Comparison of ENCODE assay signal across 8 cellular contexts in the genomic region with DNA sequence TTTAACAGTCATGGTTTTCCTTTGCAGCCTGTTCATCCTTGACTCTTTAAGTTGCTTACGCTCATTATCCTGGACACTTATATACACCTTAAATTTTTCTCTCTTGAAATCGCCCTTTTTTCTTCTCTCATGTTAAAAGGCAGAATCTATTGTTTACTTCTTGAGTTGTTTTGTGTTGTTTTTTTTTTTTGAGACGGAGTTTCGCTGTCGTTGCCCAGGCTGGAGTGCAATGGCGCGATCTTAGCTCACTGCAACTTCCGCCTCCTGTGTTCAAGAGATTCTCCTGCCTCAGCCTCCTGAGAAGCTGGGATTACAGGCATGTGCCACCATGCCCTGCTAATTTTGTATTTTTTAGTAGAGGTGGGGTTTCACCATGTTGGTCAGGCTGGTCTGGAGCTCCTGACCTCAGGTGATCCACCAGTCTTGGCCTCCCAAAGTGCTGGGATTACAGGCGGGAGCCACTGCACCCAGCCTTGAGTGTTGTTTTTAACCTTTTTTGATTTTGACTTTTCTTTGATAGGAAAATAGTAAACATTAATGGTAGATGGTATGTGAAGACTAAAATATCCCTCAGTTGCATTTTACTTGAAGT. TPM values are rescaled to one million over a fixed set of nuclear protein-coding genes. Genes with fewer than 3 reads are reported as not detected.
A peak's percentile ranks its signal among the peaks of the same experiment; 100 is the strongest.
DNase-seq lines count a peak whose midpoint lies in the region; ATAC-seq, FAIRE-seq and TF ChIP-seq lines count a peak whose summit lies in the region.
"Not testable (repeated sequence)": the region's sequence is repeated elsewhere in the genome, so short reads cannot be mapped to it uniquely, and the experiment has no call there.

No MANE protein-coding gene starts in this region.

- peak overlapping the region; percentile 95 for H3K4me2 ChIP-seq in GM12878 (ENCODE audit: control insufficient read depth, insufficient read depth)

- H3K9ac ChIP-seq in GM12878 (ENCODE audit: control insufficient read depth, insufficient read depth, low read length): peak overlapping the region; percentile 96

- peaks cover 53% of the 10 kb centered on the region for H3K4me1 Mint-ChIP-seq in CD4-positive, alpha-beta T cell (ENCODE audit: low read depth)
- H3K4me1 Mint-ChIP-seq in T-helper 2 cell treated with Interferon-gamma antibody and Interleukin-4, amounts not matched to agents 5 μg/mL and 100 μg/mL, for 36 hours (ENCODE audit: low read depth): peaks cover 39% of the 10 kb centered on the region
- peaks cover 59% of the 10 kb centered on the region for H3K4me1 Mint-ChIP-seq in activated T-cell treated with anti-CD3 and anti-CD28 coated beads, Interleukin-2, amount 50 U/mL, for 24 hours (ENCODE audit: low read depth)
- H3K4me1 Mint-ChIP-seq in memory B cell: peaks cover 23% of the 10 kb centered on the region

- H3K9me3 Mint-ChIP-seq in CD4-positive, alpha-beta T cell; T-helper 2 cell treated with Interferon-gamma antibody and Interleukin-4, amounts not matched to agents 5 μg/mL and 100 μg/mL, for 36 hours; activated T-cell treated with anti-CD3 and anti-CD28 coated beads, Interleukin-2, amount 50 U/mL, for 24 hours; memory B cell: not testable (repeated sequence)

- not testable (repeated sequence) for H2AFZ ChIP-seq in GM12878 (ENCODE audit: control insufficient read depth, low read depth, low read length)

- not testable (repeated sequence) for DNase-seq in CD4-positive, alpha-beta T cell; T-helper 2 cell treated with Interferon-gamma antibody and Interleukin-4, amounts not matched to agents 5 μg/mL and 100 μg/mL, for 36 hours (ENCODE audit: low spot score); activated T-cell treated with anti-CD3 and anti-CD28 coated beads, Interleukin-2, amount 50 U/mL, for 24 hours; GM12878 (ENCODE audit: low read depth, low spot score); memory B cell (ENCODE audit: low spot score in 2 of 2); spleen
- peak; percentile 15 for DNase-seq in NAMALWA (ENCODE audit: low spot score)

- not testable (repeated sequence) for H3K27ac ChIP-seq in CD4-positive, alpha-beta T cell (ENCODE audit: low read depth, low read length)
- H3K27ac ChIP-seq in GM12878 (ENCODE audit: control insufficient read depth, insufficient read depth): peak overlapping the region; percentile 91
- peak overlapping the region in 7 of 8 donors; percentile 50 to 99 (median 82) for H3K27ac ChIP-seq in spleen

- H3K27me3 Mint-ChIP-seq in CD4-positive, alpha-beta T cell; T-helper 2 cell treated with Interferon-gamma antibody and Interleukin-4, amounts not matched to agents 5 μg/mL and 100 μg/mL, for 36 hours (ENCODE audit: low read depth); activated T-cell treated with anti-CD3 and anti-CD28 coated beads, Interleukin-2, amount 50 U/mL, for 24 hours; memory B cell: not testable (repeated sequence)

- peak overlapping the region; percentile 51 for H3K27ac Mint-ChIP-seq in CD4-positive, alpha-beta T cell
- peak overlapping the region; percentile 76 for H3K27ac Mint-ChIP-seq in T-helper 2 cell treated with Interferon-gamma antibody and Interleukin-4, amounts not matched to agents 5 μg/mL and 100 μg/mL, for 36 hours
- peak overlapping the region; percentile 58 for H3K27ac Mint-ChIP-seq in activated T-cell treated with anti-CD3 and anti-CD28 coated beads, Interleukin-2, amount 50 U/mL, for 24 hours
- peak overlapping the region; percentile 93 for H3K27ac Mint-ChIP-seq in memory B cell

- H3K36me3 Mint-ChIP-seq in CD4-positive, alpha-beta T cell (ENCODE audit: low read depth): peaks cover 18% of the 10 kb centered on the region
- not testable (repeated sequence) for H3K36me3 Mint-ChIP-seq in T-helper 2 cell treated with Interferon-gamma antibody and Interleukin-4, amounts not matched to agents 5 μg/mL and 100 μg/mL, for 36 hours (ENCODE audit: low read depth); memory B cell
- peaks cover 11% of the 10 kb centered on the region for H3K36me3 Mint-ChIP-seq in activated T-cell treated with anti-CD3 and anti-CD28 coated beads, Interleukin-2, amount 50 U/mL, for 24 hours (ENCODE audit: low read depth)

- intact Hi-C loops in CD4-positive, alpha-beta T cell (cut with DNase I, micrococcal nuclease): loop anchor here (5.0 kb wide), 5 partner anchors 87 to 378 kb away; a partner anchor contains a TSS
- intact Hi-C loops in GM12878 (cut with micrococcal nuclease; ENCODE audit: unreplicated experiment): loop anchor here (1.0 to 10.0 kb wide), 7 partner anchors 43 to 349 kb away; a partner anchor contains a TSS
- intact Hi-C loops in spleen (cut with DNase I; ENCODE audit: low total_unique reads): not testable (repeated sequence)

- not testable (repeated sequence) for TF ChIP-seq POLR2A in GM12878 (IDR thresholded peaks at IDR 0.05; ENCODE audit: low read depth, low read length); spleen (IDR thresholded peaks at IDR 0.05)

- not testable (repeated sequence) for H3K27me3 ChIP-seq in CD4-positive, alpha-beta T cell (ENCODE audit: control insufficient read depth, insufficient read depth, low read length); GM12878 (replicated peaks in 1 of 2; ENCODE audit: control insufficient read depth in 2 of 2, insufficient read depth in 2 of 2, low read length in 1 of 2); spleen (replicated peaks in 1 of 7)

- not testable (repeated sequence) for TF ChIP-seq CTCF in CD4-positive, alpha-beta T cell (IDR thresholded peaks at IDR 0.05); GM12875 (IDR thresholded peaks at IDR 0.05; ENCODE audit: borderline replicate concordance, insufficient read depth, low read depth, low read length); GM12878 (IDR thresholded peaks at IDR 0.05 in 2 of 3, conservative IDR thresholded peaks at IDR 0.05 in 1 of 3; ENCODE audit: control insufficient read depth in 2 of 3, extremely low read depth in 1 of 3, insufficient read depth in 1 of 3, low read depth in 3 of 3, low read length in 3 of 3); spleen (IDR thresholded peaks at IDR 0.05 in 8 of 11, conservative IDR thresholded peaks at IDR 0.05 in 3 of 11)

- POLR2A ChIA-PET in CD4-positive, alpha-beta T cell (lab: Charles Lee): not testable (repeated sequence)
- POLR2A ChIA-PET in GM12878 (lab: Charles Lee): interaction anchor here (0.6 to 1.4 kb wide), 7 partner anchors 9 to 296 kb away, joined by 3 to 4 read pairs (median 4); no protein-coding TSS in a partner anchor

- SMC1A ChIA-PET in GM12878 (lab: Charles Lee; ENCODE audit: uncharacterized antibody, unreplicated experiment): interaction anchor here (0.6 to 3.2 kb wide), 17 partner anchors 9 to 338 kb away, joined by 3 to 14 read pairs (median 5); no protein-coding TSS in a partner anchor

- not testable (repeated sequence) for TF ChIP-seq RAD21 in GM12878 (IDR thresholded peaks at IDR 0.05; ENCODE audit: insufficient read depth, low read depth, low read length)

- CTCF ChIA-PET in CD4-positive, alpha-beta T cell (lab: Charles Lee): interaction anchor here (1.2 kb wide), 1 partner anchor 113 kb away, joined by 3 read pairs; no protein-coding TSS in a partner anchor
- CTCF ChIA-PET in GM12878 (lab: Yijun Ruan, JAX): interaction anchor here (0.6 to 2.4 kb wide), 8 partner anchors 8 to 338 kb away, joined by 3 to 15 read pairs (median 3); a partner anchor contains a TSS

- H3K79me2 ChIP-seq in GM12878 (ENCODE audit: control insufficient read depth, insufficient read depth, low read length): peaks cover 79% of the 10 kb centered on the region

- WGBS in GM12878 (ENCODE audit: insufficient coverage, insufficient replicate concordance, low lambda C conversion rate, missing lambda C conversion rate): 39% methylated on average over 9 of the region's 9 CpGs
- WGBS in spleen, 5 donors: 87 to 91% (median 89%) methylated on average over 9 of the region's 9 CpGs

- H3K4me1 ChIP-seq in GM12878 (ENCODE audit: control insufficient read depth, insufficient read depth, low read length): not testable (repeated sequence)
- H3K4me1 ChIP-seq in spleen: peaks cover 46 to 84% (median 71%) of the 10 kb centered on the region in 6 donors

- in situ Hi-C loops in GM12878 (cut with MboI): not testable (repeated sequence)

- not testable (repeated sequence) for TF ChIP-seq EP300 in GM12878 (IDR thresholded peaks at IDR 0.05; ENCODE audit: borderline replicate concordance in 1 of 2, control insufficient read depth in 1 of 2, low read depth in 2 of 2, low read length in 2 of 2)

- H3K36me3 ChIP-seq in GM12878 (ENCODE audit: control insufficient read depth in 2 of 2, insufficient read depth in 2 of 2, low read length in 1 of 2); spleen: not testable (repeated sequence)

- H3K4me3 ChIP-seq in GM12875 (ENCODE audit: low read depth, low read length) (peak overlapping the region; percentile 30), GM12878 (peak overlapping the region; percentile 79), spleen (peak overlapping the region in 3 of 8 donors; percentile 67 to 88 (median 81))

- TSS peak; percentile 62 for BruUV-seq in GM12878 (replicated peaks; lab: Mats Ljungman, UMichigan)

- ATAC-seq in CD4-positive, alpha-beta T cell (ENCODE audit: poor library complexity); GM12878; memory B cell (ENCODE audit: low read depth): not testable (repeated sequence)

- RAD21 ChIA-PET in GM12878 (lab: Charles Lee; ENCODE audit: unreplicated experiment): interaction anchor here (0.7 to 1.9 kb wide), 11 partner anchors 41 to 338 kb away, joined by 3 to 9 read pairs (median 4); no protein-coding TSS in a partner anchor

- H4K20me1 ChIP-seq in GM12878 (ENCODE audit: control insufficient read depth, insufficient read depth): not testable (repeated sequence)

- not testable (repeated sequence) for FAIRE-seq in GM12878 (lab: Jason Lieb, UNC)

- H3K9me3 ChIP-seq in CD4-positive, alpha-beta T cell (ENCODE audit: control insufficient read depth, low read length); GM12878 (replicated peaks; ENCODE audit: control insufficient read depth, insufficient read depth, low read length); spleen: not testable (repeated sequence)

- peak overlapping the region; percentile 68 for H3K4me3 Mint-ChIP-seq in CD4-positive, alpha-beta T cell
- H3K4me3 Mint-ChIP-seq in T-helper 2 cell treated with Interferon-gamma antibody and Interleukin-4, amounts not matched to agents 5 μg/mL and 100 μg/mL, for 36 hours: peak overlapping the region; percentile 65
- peak overlapping the region; percentile 29 for H3K4me3 Mint-ChIP-seq in activated T-cell treated with anti-CD3 and anti-CD28 coated beads, Interleukin-2, amount 50 U/mL, for 24 hours
- peak overlapping the region; percentile 93 for H3K4me3 Mint-ChIP-seq in memory B cell

RNA-seq across cellular contexts. Expression of a gene that starts 3.0 kb away (rescaled TPM):
- 10 to 100 TPM; 28.4 to 29.1 TPM for total RNA-seq in CD4-positive, alpha-beta T cell
- total RNA-seq in GM12878 (2013; cell fraction: nucleolus; rRNA removed): 353 and 379 TPM in 2 replicates
- 52.8 and 60.0 TPM in 2 replicates for total RNA-seq in GM12878 (2014; rRNA removed)
- total RNA-seq in GM12878 (2014; rRNA removed; fragmentation: Illumina TruSeq; extraction: Trizol): 67.7 and 68.4 TPM in 2 replicates
- 45.7 and 49.2 TPM in 2 replicates for total RNA-seq in GM12878 (2021)
- polyA plus RNA-seq in GM12878 (2011; ENCODE audit: low read depth): 11.7 TPM
- 34.2 and 51.2 TPM in 2 replicates for polyA plus RNA-seq in GM12878 (2011; rRNA removed)
- 8.6 and 10.3 TPM in 2 replicates for polyA plus RNA-seq in GM12878 (2011; cell fraction: cytosol; rRNA removed)
- polyA plus RNA-seq in GM12878 (2011; cell fraction: nucleus; rRNA removed): 27.8 and 34.6 TPM in 2 replicates
- 24.8 and 28.3 TPM in 2 replicates for polyA plus RNA-seq in GM12878 (2012)
- 37.1 and 73.0 TPM in 2 replicates for polyA plus RNA-seq in GM12878 (2014; fragmentation: Illumina TruSeq; extraction: Trizol)
- polyA plus RNA-seq in GM12878 (2014; fragmentation: Nextera tagmentation; extraction: Ambion mirVana): 10 to 100 TPM in 1 of 2 experiments, 1 to 10 TPM in 1; 9.1 to 11.0 TPM
- 23.6 and 34.1 TPM in 2 replicates for polyA plus RNA-seq in GM12878 (2014; rRNA removed)
- polyA plus RNA-seq in GM12878 (2016; fragmentation: Nextera tagmentation; extraction: Ambion mirVana): 10 to 100 TPM; 27.7 to 29.6 TPM
- 50.9 and 75.0 TPM in 2 replicates for polyA minus RNA-seq in GM12878 (2011; rRNA and poly(A)+ RNA removed)
- 16.4 and 17.1 TPM in 2 replicates for polyA minus RNA-seq in GM12878 (2011; cell fraction: cytosol; rRNA and poly(A)+ RNA removed)
- 73.7 and 94.3 TPM in 2 replicates for polyA minus RNA-seq in GM12878 (2011; cell fraction: nucleus; rRNA and poly(A)+ RNA removed)
- total RNA-seq in spleen: 10 to 100 TPM; 64.3 to 89.9 (median 75.9) TPM
- polyA plus RNA-seq in spleen: 10 to 100 TPM; 19.3 to 27.3 (median 22.5) TPM

Comparison
In these comparisons a context has a peak if more than half of its experiments do, and no peak if none do; other contexts are left out.
1. H3K4me3 Mint-ChIP-seq: peak in every context shown above with its lines; median percentile 93 in memory B cell; 68 in CD4-positive, alpha-beta T cell; 65 in T-helper 2 cell treated with Interferon-gamma antibody and Interleukin-4, amounts not matched to agents 5 μg/mL and 100 μg/mL, for 36 hours; 29 in activated T-cell treated with anti-CD3 and anti-CD28 coated beads, Interleukin-2, amount 50 U/mL, for 24 hours.